8 cellular contexts compared by ENCODE assay signal in genomic region chr2:240435457-240435954, GRCh38. TPM values are rescaled to one million over a fixed set of nuclear protein-coding genes. Genes with fewer than 3 reads are reported as not detected.
DNase-seq lines count a peak whose midpoint lies in the region; ATAC-seq, FAIRE-seq and TF ChIP-seq lines count a peak whose summit lies in the region.

Gene GPC1, plus strand, starts transcription at chr2:240435663. Its CDS starts 256 bp downstream, at chr2:240435919.

- peak; percentile 94 for DNase-seq in AG08395 (ENCODE audit: low spot score)
- no peak for DNase-seq in Panc1 (ENCODE audit: low read depth, low spot score)
- DNase-seq in astrocyte (ENCODE audit: low read depth) = peak; percentile 56
- peak; percentile 88 for DNase-seq in left ventricle myocardium superior
- peak; percentile 67 for DNase-seq in progenitor cell of endocrine pancreas (ENCODE audit: low spot score, unreplicated experiment)
- no peak for DNase-seq in GDM1 (lab: John Stamatoyannopoulos, UW)

- peak within 1 kb of the TSS; percentile 90 for H3K9ac ChIP-seq in astrocyte (ENCODE audit: low read length)

- H3K9me3 Mint-ChIP-seq in astrocyte (ENCODE audit: unreplicated experiment) (peaks cover 1% of the 10 kb centered on the region), progenitor cell of endocrine pancreas (ENCODE audit: low read depth) (no peaks in the 10 kb centered on the region)

- no peaks in the 10 kb centered on the region for H3K9me3 ChIP-seq in Panc1 (ENCODE audit: control insufficient read depth, insufficient read depth, low read depth, low read length)
- H3K9me3 ChIP-seq in astrocyte (ENCODE audit: insufficient read depth, low read depth, low read length) = no peaks in the 10 kb centered on the region

- no peak for FAIRE-seq in astrocyte (lab: Jason Lieb, UNC)

- POLR2A ChIA-PET in Panc1 (lab: Charles Lee) = interaction anchor here (0.6 to 0.7 kb wide), 2 partner anchors 125 to 172 kb away, joined by 3 read pairs; no protein-coding TSS in a partner anchor

- peaks cover 41% of the 10 kb centered on the region for H4K20me1 ChIP-seq in astrocyte (ENCODE audit: insufficient read depth, low read length)

- ATAC-seq in GM18502 (IDR thresholded peaks at IDR 0.05; ENCODE audit: poor library complexity, unreplicated experiment) (peak; percentile 61), HG03280 (IDR thresholded peaks at IDR 0.05; ENCODE audit: unreplicated experiment) (peak; percentile 50), Panc1 (peak; percentile 87), left ventricle myocardium superior (peak; percentile 68)

- H2AFZ ChIP-seq in astrocyte (ENCODE audit: low read depth, low read length) = peak within 1 kb of the TSS; percentile 53

- H3K79me2 ChIP-seq in astrocyte (ENCODE audit: insufficient read depth, low read length) = peaks cover 48% of the 10 kb centered on the region

- CTCF ChIA-PET in Panc1 (lab: Charles Lee) = interaction anchor here (0.7 kb wide), 1 partner anchor 80 kb away, joined by 3 read pairs; no protein-coding TSS in a partner anchor

- intact Hi-C loops in Panc1 (cut with micrococcal nuclease; ENCODE audit: unreplicated experiment) = loop anchor here (5.0 kb wide), 1 partner anchor 283 kb away; no protein-coding TSS in a partner anchor
- intact Hi-C loops in left ventricle myocardium superior (cut with micrococcal nuclease) = loop anchor here (5.0 kb wide), 1 partner anchor 203 kb away; no protein-coding TSS in a partner anchor

- H3K4me2 ChIP-seq in astrocyte (ENCODE audit: low read length) = peak within 1 kb of the TSS; percentile 100

- H3K36me3 Mint-ChIP-seq in astrocyte (ENCODE audit: low read depth, unreplicated experiment) (peaks cover 3% of the 10 kb centered on the region), progenitor cell of endocrine pancreas (ENCODE audit: insufficient read depth) (no peaks in the 10 kb centered on the region)

- H3K4me1 Mint-ChIP-seq in astrocyte (ENCODE audit: low read depth, unreplicated experiment) (peaks cover 10% of the 10 kb centered on the region), progenitor cell of endocrine pancreas (ENCODE audit: low read depth) (no peaks in the 10 kb centered on the region)

- H3K4me3 ChIP-seq in Panc1 (ENCODE audit: low read depth in 2 of 2, low read length in 2 of 2) (peak within 1 kb of the TSS; percentile 69 to 79), astrocyte (ENCODE audit: insufficient read depth, low read depth, low read length) (peak within 1 kb of the TSS; percentile 83)

- H3K4me3 Mint-ChIP-seq in astrocyte (ENCODE audit: unreplicated experiment) (peak within 1 kb of the TSS; percentile 91), progenitor cell of endocrine pancreas (ENCODE audit: low read depth) (peak within 1 kb of the TSS; percentile 74)

- H3K27ac Mint-ChIP-seq in astrocyte (ENCODE audit: unreplicated experiment) (peak within 1 kb of the TSS; percentile 95), progenitor cell of endocrine pancreas (peak within 1 kb of the TSS; percentile 90)

- H3K36me3 ChIP-seq in Panc1 (ENCODE audit: control insufficient read depth, insufficient read depth, low read length) (no peaks in the 10 kb centered on the region; the same call in 1 of the 2 replicates), astrocyte (ENCODE audit: insufficient read depth, low read length) (no peaks in the 10 kb centered on the region)

- H3K4me1 ChIP-seq in Panc1 (ENCODE audit: control insufficient read depth, insufficient read depth, low read length) (peaks cover 12% of the 10 kb centered on the region), astrocyte (ENCODE audit: insufficient read depth, low read length) (peaks cover 36% of the 10 kb centered on the region)

- H3K27me3 Mint-ChIP-seq in astrocyte (ENCODE audit: low read depth, unreplicated experiment) (peaks cover 2% of the 10 kb centered on the region), progenitor cell of endocrine pancreas (peaks cover 15% of the 10 kb centered on the region)

- no TSS peak for BruUV-seq in Panc1 (replicated peaks; lab: Mats Ljungman, UMichigan)

- H3K27ac ChIP-seq in Panc1 (ENCODE audit: low read length) (peak within 1 kb of the TSS; percentile 81), astrocyte (ENCODE audit: low read depth, low read length) (peak within 1 kb of the TSS; percentile 87)

- H3K27me3 ChIP-seq in Panc1 (ENCODE audit: control insufficient read depth, insufficient read depth, low read length) (no peaks in the 10 kb centered on the region), astrocyte (ENCODE audit: insufficient read depth, low read length) (no peaks in the 10 kb centered on the region)

- in situ Hi-C loops in Panc1 (cut with HindIII; ENCODE audit: low pct_unique_long_range_greater_than_20kb, low sequenced_read_pairs) = no loop called here

- TF ChIP-seq CTCF in Panc1 (IDR thresholded peaks at IDR 0.05) (no peak), astrocyte (IDR thresholded peaks at IDR 0.05; ENCODE audit: insufficient read depth, low read depth, low read length) (no peak), progenitor cell of endocrine pancreas (IDR thresholded peaks at IDR 0.05; ENCODE audit: unreplicated experiment) (no peak)

RNA-seq across cellular contexts. Expression of gene GPC1, which starts in this region (rescaled TPM):
- total RNA-seq in Panc1 (2021; ENCODE audit: unreplicated experiment) (88.7 TPM), astrocyte (252 and 299 TPM in 2 replicates), left ventricle myocardium superior (177 TPM), progenitor cell of endocrine pancreas (88.5 and 91.4 TPM in 2 replicates)
- 117 TPM for polyA plus RNA-seq in Panc1 (2012; ENCODE audit: insufficient read length)

Comparison
In these comparisons a context has a peak if more than half of its experiments do, and no peak if none do; other contexts are left out.
1. DNase-seq: peak in AG08395 (single experiment), astrocyte (single experiment), left ventricle myocardium superior (single experiment) and progenitor cell of endocrine pancreas (single experiment); none in Panc1 (single experiment) and GDM1 (single experiment).
2. Peak in every context shown above with its lines, with median percentiles within 50 percentile points of each other: ATAC-seq.